In genomic region chr7:36931892-36932291, GRCh38 we compare ENCODE assay signal across 35 cellular contexts.
"Had no signal": no experiment of that assay in that cellular context is flagged by ENCODE, and none has a peak within 500 bp of the region (broad histone marks: within the 10 kb centered on the region; RNA-seq: fewer than 3 reads in every experiment).

No MANE protein-coding gene starts in this region.

- H3K27me3 ChIP-seq: MG63 had no signal

- H3K4me3 ChIP-seq: MG63 had no signal

- H3K36me3 ChIP-seq: MG63 had no signal

- DNase-seq: Karpas-422, Kasumi-1, MG63, MM.1S, MV-4-11, NCI-H1048, NCI-H1092, NCI-H1092 treated with DMSO at 0.1 percent for 48 hours, NCI-H1105, NCI-H1105 treated with DMSO at 0.1 percent for 48 hours, NCI-H1417, NCI-H1417 treated with DMSO at 0.1 percent for 48 hours, NCI-H1436, NCI-H1436 treated with DMSO at 0.1 percent for 48 hours, NCI-H146, NCI-H1694, NCI-H1694 treated with DMSO at 0.1 percent for 48 hours, NCI-H187, NCI-H187 treated with DMSO at 0.1 percent for 48 hours, NCI-H1930, NCI-H2029, NCI-H2029 treated with DMSO at 0.1 percent for 48 hours, NCI-H2081, NCI-H2081 treated with DMSO at 0.1 percent for 48 hours, NCI-H2107, NCI-H2171, NCI-H2171 treated with DMSO at 0.1 percent for 48 hours, NCI-H2227 treated with DMSO at 0.1 percent for 48 hours, NCI-H226, NCI-H345, NCI-H446, NCI-H446 treated with DMSO at 0.1 percent for 48 hours, NCI-H510A, NCI-H510A treated with DMSO at 0.1 percent for 48 hours, NCI-H524 had no signal

- H3K9me3 ChIP-seq: MG63 had no signal
